In the genomic region with DNA sequence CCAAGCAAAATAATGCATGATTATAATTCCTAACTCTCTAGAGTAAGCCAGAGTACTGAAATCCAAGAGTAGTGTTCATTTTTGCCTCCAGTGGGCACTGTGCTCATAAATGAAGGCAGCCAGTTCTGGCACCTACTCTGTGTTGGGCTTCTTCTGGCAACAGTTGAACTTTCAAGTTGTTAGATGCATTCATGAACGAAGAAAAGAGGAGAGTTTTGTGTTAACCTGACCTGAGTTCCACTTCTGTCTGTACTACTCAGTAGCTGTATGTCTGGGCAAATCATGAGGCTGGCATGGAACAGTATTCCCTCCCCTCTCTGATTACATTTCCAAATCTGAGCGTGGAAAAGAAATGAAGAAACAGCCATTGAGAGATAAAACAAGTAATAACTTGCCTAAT, we compare ENCODE assay signal across 8 cellular contexts. TPM values are rescaled to one million over a fixed set of nuclear protein-coding genes. Genes with fewer than 3 reads are reported as not detected.
DNase-seq lines count a peak whose midpoint lies in the region; ATAC-seq and TF ChIP-seq lines count a peak whose summit lies in the region.

No MANE protein-coding gene starts in this region.

- POLR2A ChIA-PET in CD4-positive, alpha-beta memory T cell (lab: Charles Lee; ENCODE audit: partially characterized antibody) = no interaction called here

- no peak overlapping the region for H3K27ac Mint-ChIP-seq in CD4-positive, alpha-beta memory T cell

- no peaks in the 10 kb centered on the region for H3K4me1 ChIP-seq in CD4-positive, alpha-beta memory T cell (ENCODE audit: insufficient read depth, low read length)

- H3K36me3 ChIP-seq in WERI-Rb-1 (no peaks in the 10 kb centered on the region), kidney epithelial cell (ENCODE audit: control insufficient read depth, insufficient read depth, low read length) (no peaks in the 10 kb centered on the region)
- H3K36me3 ChIP-seq in CD4-positive, alpha-beta memory T cell (ENCODE audit: insufficient read depth, low read length) = no peaks in the 10 kb centered on the region

- H3K27me3 ChIP-seq in WERI-Rb-1 (ENCODE audit: insufficient read depth, low read depth, severe bottlenecking) = peaks cover 21% of the 10 kb centered on the region
- H3K27me3 ChIP-seq in kidney epithelial cell (ENCODE audit: control insufficient read depth, insufficient read depth, low read length) = no peaks in the 10 kb centered on the region
- H3K27me3 ChIP-seq in CD4-positive, alpha-beta memory T cell (ENCODE audit: insufficient read depth, low read length) = no peaks in the 10 kb centered on the region

- no peaks in the 10 kb centered on the region for H3K4me1 Mint-ChIP-seq in CD4-positive, alpha-beta memory T cell

- DNase-seq in WERI-Rb-1 (no peak), kidney epithelial cell (ENCODE audit: low read depth) (no peak), ureter (ENCODE audit: low spot score) (no peak)
- no peak for DNase-seq in stimulated activated CD4-positive, alpha-beta T cell treated with anti-CD3 and anti-CD28 coated beads, Interleukin-4, amount 100 ng/mL, for 1 hour
- DNase-seq in CD4-positive, alpha-beta memory T cell = no peak

- intact Hi-C loops in CD4-positive, alpha-beta memory T cell (cut with micrococcal nuclease) = no loop called here

- peaks cover 0 to 4% (median 0%) of the 10 kb centered on the region in 8 donors for H3K9me3 Mint-ChIP-seq in CD4-positive, alpha-beta memory T cell

- TF ChIP-seq CTCF in GM12872 (IDR thresholded peaks at IDR 0.05; ENCODE audit: insufficient read depth, low read depth, low read length) (peak; percentile 55), WERI-Rb-1 (IDR thresholded peaks at IDR 0.05; ENCODE audit: low read depth, low read length) (peak; percentile 43; the same call in 1 of the 2 replicates), kidney epithelial cell (IDR thresholded peaks at IDR 0.05; ENCODE audit: insufficient read depth, low read length, poor library complexity, severe bottlenecking) (peak; percentile 77)

- H3K36me3 Mint-ChIP-seq in CD4-positive, alpha-beta memory T cell = no peaks in the 10 kb centered on the region

- ATAC-seq in HG03025 (IDR thresholded peaks at IDR 0.05; ENCODE audit: low FRiP score, unreplicated experiment) = peak; percentile 59
- ATAC-seq in HG02763 (IDR thresholded peaks at IDR 0.05; ENCODE audit: unreplicated experiment) = no peak

- H3K27me3 Mint-ChIP-seq in CD4-positive, alpha-beta memory T cell = peaks cover 0 to 2% of the 10 kb centered on the region in 2 donors

- H3K27ac ChIP-seq in WERI-Rb-1 = no peak overlapping the region
- no peak overlapping the region for H3K27ac ChIP-seq in CD4-positive, alpha-beta memory T cell (ENCODE audit: low read depth, low read length)

- H3K4me3 ChIP-seq in WERI-Rb-1 (ENCODE audit: low read depth, low read length) = no peak overlapping the region
- H3K4me3 ChIP-seq in kidney epithelial cell (ENCODE audit: low read depth, low read length) = no peak overlapping the region
- H3K4me3 ChIP-seq in CD4-positive, alpha-beta memory T cell (ENCODE audit: low read length in 2 of 2) = no peak overlapping the region

- CTCF ChIA-PET in CD4-positive, alpha-beta memory T cell (lab: Charles Lee; ENCODE audit: partially characterized antibody) = no interaction called here

- H3K9me3 ChIP-seq in WERI-Rb-1 (ENCODE audit: severe bottlenecking) = no peaks in the 10 kb centered on the region
- H3K9me3 ChIP-seq in CD4-positive, alpha-beta memory T cell (ENCODE audit: control insufficient read depth in 1 of 2, low read length in 2 of 2) = no peaks in the 10 kb centered on the region

- H3K4me3 Mint-ChIP-seq in CD4-positive, alpha-beta memory T cell = no peak overlapping the region

RNA-seq across cellular contexts. Expression of gene TENM4, which starts 20.3 kb away (rescaled TPM):
- total RNA-seq in kidney epithelial cell (35.3 and 49.4 TPM in 2 replicates), ureter (2.4 TPM)
- under 1 TPM in 1 of 2 experiments, not detected in 1; 0.28 TPM for total RNA-seq in CD4-positive, alpha-beta memory T cell
- under 1 TPM in 1 of 2 donors, not detected in 1; 0.25 TPM for polyA plus RNA-seq in CD4-positive, alpha-beta memory T cell

Comparison
In these comparisons a context has a peak if more than half of its experiments do, and no peak if none do; other contexts are left out.
1. RNA of gene TENM4, which starts 20.3 kb away (total RNA-seq): 35.3 to 49.4 TPM in kidney epithelial cell; 2.4 TPM in ureter (single experiment) and 0.28 TPM in CD4-positive, alpha-beta memory T cell; every median in the first group is over 10 times any median in the second.
2. Peak in every context shown above with its lines, with median percentiles within 50 percentile points of each other: CTCF ChIP-seq.